In the genomic region with DNA sequence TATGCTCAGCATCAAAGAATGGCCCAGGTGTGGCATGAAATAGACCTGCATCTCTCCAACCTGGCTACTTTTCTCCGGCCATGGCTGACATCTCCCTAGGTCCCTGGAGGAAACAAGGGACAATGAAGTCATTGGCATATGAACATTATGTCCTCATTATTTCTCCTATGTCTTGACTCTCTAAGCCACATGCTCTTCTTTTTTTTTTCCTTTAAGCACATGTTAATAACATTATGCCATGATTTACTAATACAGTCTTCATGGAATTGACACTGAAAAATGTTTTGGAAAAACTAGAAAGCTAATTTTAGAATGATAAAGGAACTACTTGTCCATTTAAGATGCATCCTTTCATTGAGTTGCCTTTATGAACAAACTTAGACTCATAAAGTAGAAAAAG, we compare ENCODE assay signal across 27 cellular contexts.
"Had no signal": no experiment of that assay in that cellular context is flagged by ENCODE, and none has a peak within 500 bp of the region (broad histone marks: within the 10 kb centered on the region; RNA-seq: fewer than 3 reads in every experiment).

No MANE protein-coding gene starts in this region.

- H3K27ac ChIP-seq: stomach, suprapubic skin, testis, thoracic aorta, thyroid gland, tibial artery, tibial nerve, transverse colon, upper lobe of left lung, upper lobe of right lung, uterus, vagina had no signal

- H3K27me3 Mint-ChIP-seq: stimulated activated memory B cell treated with anti-CD40 and anti-IgM and Interleukin-4, amounts not matched to agents 10 μg/mL and 1 μg/mL and 100 μg/mL, for 72 hours; stimulated activated naive CD8-positive, alpha-beta T cell treated with anti-CD3 and anti-CD28 coated beads, Interleukin-15, amount 100 ng/mL, for 72 hours; stimulated activated naive CD8-positive, alpha-beta T cell treated with anti-CD3 and anti-CD28 coated beads, Interleukin-15, Interleukin-2, amounts not matched to agents 100 ng/mL and 50 ng/mL, for 24 hours; type B pancreatic cell had no signal

- ATAC-seq: stimulated activated effector memory CD8-positive, alpha-beta T cell treated with anti-CD3 and anti-CD28 coated beads, Interleukin-12 subunit alpha, Interleukin-12 subunit beta, amount 100 ng/mL, for 72 hours; stimulated activated memory B cell treated with anti-CD40 and anti-IgM and Interleukin-4, amounts not matched to agents 10 μg/mL and 1 μg/mL and 100 μg/mL, for 72 hours; stimulated activated naive B cell treated with anti-CD40 and anti-IgM and Interleukin-4, amounts not matched to agents 10 μg/mL and 1 μg/mL and 100 μg/mL, for 72 hours; stimulated activated naive CD8-positive, alpha-beta T cell treated with anti-CD3 and anti-CD28 coated beads, Interleukin-15, amount 100 ng/mL, for 72 hours; stimulated activated naive CD8-positive, alpha-beta T cell treated with anti-CD3 and anti-CD28 coated beads, Interleukin-15, Interleukin-2, amounts not matched to agents 100 U/mL and 50 U/mL, for 24 hours; upper lobe of right lung had no signal

- H3K9me3 ChIP-seq: stomach, suprapubic skin, testis, thoracic aorta, thyroid gland, tibial artery, tibial nerve, transverse colon, upper lobe of left lung, upper lobe of right lung, uterus, vagina had no signal

- H3K9me3 Mint-ChIP-seq: stimulated activated naive B cell treated with anti-CD40 and anti-IgM and Interleukin-4, amounts not matched to agents 10 μg/mL and 1 μg/mL and 100 μg/mL, for 72 hours; stimulated activated naive CD8-positive, alpha-beta T cell treated with anti-CD3 and anti-CD28 coated beads, Interleukin-15, amount 100 ng/mL, for 72 hours had no signal

- H3K4me1 Mint-ChIP-seq: stimulated activated effector memory CD8-positive, alpha-beta T cell treated with anti-CD3 and anti-CD28 coated beads, Interleukin-12 subunit alpha, Interleukin-12 subunit beta, amount 100 ng/mL, for 72 hours; stimulated activated memory B cell treated with anti-CD40 and anti-IgM and Interleukin-4, amounts not matched to agents 10 μg/mL and 1 μg/mL and 100 μg/mL, for 72 hours; stimulated activated naive CD8-positive, alpha-beta T cell treated with anti-CD3 and anti-CD28 coated beads, Interleukin-15, amount 100 ng/mL, for 72 hours had no signal

- H3K36me3 ChIP-seq: stomach, suprapubic skin, thoracic aorta, thyroid gland, tibial artery, tibial nerve, transverse colon, upper lobe of left lung, upper lobe of right lung, uterus, vagina had no signal

- DNase-seq: stimulated activated CD4-positive, alpha-beta T cell treated with anti-CD3 and anti-CD28 coated beads, Interleukin-2, amount 100 ng/mL, for 48 hours; stimulated activated CD4-positive, alpha-beta T cell treated with anti-CD3 and anti-CD28 coated beads, Interleukin-4, amount 100 ng/mL, for 1 hour; stimulated activated CD4-positive, alpha-beta T cell treated with anti-CD3 and anti-CD28 coated beads, Interleukin-4, amount 100 ng/mL, for 24 hours; stimulated activated CD4-positive, alpha-beta T cell treated with anti-CD3 and anti-CD28 coated beads, Interleukin-4, amount 100 ng/mL, for 4 hours; stimulated activated CD8-positive, alpha-beta memory T cell treated with anti-CD3 and anti-CD28 coated beads, Interleukin-4, amount 100 ng/mL, for 48 hours; stimulated activated naive B cell treated with anti-CD40 and anti-IgM and Interleukin-4, amounts not matched to agents 10 μg/mL and 1 μg/mL and 100 μg/mL, for 72 hours; stimulated activated naive CD4-positive, alpha-beta T cell; stimulated activated naive CD4-positive, alpha-beta T cell treated with Interleukin-2 at 50 U/mL for 16 hours; stimulated activated naive CD8-positive, alpha-beta T cell treated with anti-CD3 and anti-CD28 coated beads, Interleukin-15, amount 100 ng/mL, for 72 hours; stimulated activated naive CD8-positive, alpha-beta T cell treated with anti-CD3 and anti-CD28 coated beads, Interleukin-15, Interleukin-2, amounts not matched to agents 100 U/mL and 50 U/mL, for 24 hours; stomach; substantia nigra; testis; thyroid gland; tibial artery; transverse colon; upper lobe of left lung; upper lobe of right lung; uterus had no signal

- H3K27me3 ChIP-seq: stomach, suprapubic skin, testis, thyroid gland, tibial artery, tibial nerve, transverse colon, upper lobe of left lung, upper lobe of right lung, uterus, vagina had no signal

- H3K36me3 Mint-ChIP-seq: stimulated activated effector memory CD8-positive, alpha-beta T cell treated with anti-CD3 and anti-CD28 coated beads, Interleukin-12 subunit alpha, Interleukin-12 subunit beta, amount 100 ng/mL, for 72 hours; stimulated activated memory B cell treated with anti-CD40 and anti-IgM and Interleukin-4, amounts not matched to agents 10 μg/mL and 1 μg/mL and 100 μg/mL, for 72 hours; stimulated activated naive B cell treated with anti-CD40 and anti-IgM and Interleukin-4, amounts not matched to agents 10 μg/mL and 1 μg/mL and 100 μg/mL, for 72 hours; type B pancreatic cell had no signal

- H3K4me3 Mint-ChIP-seq: stimulated activated effector memory CD8-positive, alpha-beta T cell treated with anti-CD3 and anti-CD28 coated beads, Interleukin-12 subunit alpha, Interleukin-12 subunit beta, amount 100 ng/mL, for 72 hours; stimulated activated memory B cell treated with anti-CD40 and anti-IgM and Interleukin-4, amounts not matched to agents 10 μg/mL and 1 μg/mL and 100 μg/mL, for 72 hours; stimulated activated naive B cell treated with anti-CD40 and anti-IgM and Interleukin-4, amounts not matched to agents 10 μg/mL and 1 μg/mL and 100 μg/mL, for 72 hours; stimulated activated naive CD8-positive, alpha-beta T cell treated with anti-CD3 and anti-CD28 coated beads, Interleukin-15, amount 100 ng/mL, for 72 hours; stimulated activated naive CD8-positive, alpha-beta T cell treated with anti-CD3 and anti-CD28 coated beads, Interleukin-15, Interleukin-2, amounts not matched to agents 100 ng/mL and 50 ng/mL, for 24 hours; type B pancreatic cell had no signal

- H3K27ac Mint-ChIP-seq: stimulated activated effector memory CD8-positive, alpha-beta T cell treated with anti-CD3 and anti-CD28 coated beads, Interleukin-12 subunit alpha, Interleukin-12 subunit beta, amount 100 ng/mL, for 72 hours; stimulated activated memory B cell treated with anti-CD40 and anti-IgM and Interleukin-4, amounts not matched to agents 10 μg/mL and 1 μg/mL and 100 μg/mL, for 72 hours; stimulated activated naive B cell treated with anti-CD40 and anti-IgM and Interleukin-4, amounts not matched to agents 10 μg/mL and 1 μg/mL and 100 μg/mL, for 72 hours; stimulated activated naive CD8-positive, alpha-beta T cell treated with anti-CD3 and anti-CD28 coated beads, Interleukin-15, amount 100 ng/mL, for 72 hours; stimulated activated naive CD8-positive, alpha-beta T cell treated with anti-CD3 and anti-CD28 coated beads, Interleukin-15, Interleukin-2, amounts not matched to agents 100 ng/mL and 50 ng/mL, for 24 hours; type B pancreatic cell had no signal

- H3K4me1 ChIP-seq: stomach, suprapubic skin, tibial artery, tibial nerve, transverse colon, upper lobe of left lung, upper lobe of right lung, vagina had no signal

- H3K4me3 ChIP-seq: stomach, suprapubic skin, testis, thoracic aorta, thyroid gland, tibial artery, tibial nerve, transverse colon, upper lobe of left lung, upper lobe of right lung, uterus, vagina had no signal
